In genomic region chr19:8611391-8611883, GRCh38 we compare ENCODE assay signal across 12 cellular contexts. TPM values are rescaled to one million over a fixed set of nuclear protein-coding genes. Genes with fewer than 3 reads are reported as not detected.
DNase-seq lines count a peak whose midpoint lies in the region; ATAC-seq and TF ChIP-seq lines count a peak whose summit lies in the region.
"Had no signal": no experiment of that assay in that cellular context is flagged by ENCODE, and none has a peak within 500 bp of the region (broad histone marks: within the 10 kb centered on the region; RNA-seq: fewer than 3 reads in every experiment).

No MANE protein-coding gene starts in this region.

- peak overlapping the region; percentile 49 for H3K4me3 Mint-ChIP-seq in activated naive CD4-positive, alpha-beta T cell treated with anti-CD3 and anti-CD28 coated beads, Interleukin-2, amount 10 ng/mL, durations not matched to agents 7 days and 5 days

- no peak for TF ChIP-seq POLR2A in uterus (IDR thresholded peaks at IDR 0.05)

- H2BK120ac ChIP-seq in mesendoderm (ENCODE audit: low read depth, low read length): no peak overlapping the region

- H2BK5ac ChIP-seq in mesendoderm (ENCODE audit: low read length): no peak overlapping the region

- WGBS in mesendoderm (ENCODE audit: extremely low coverage, insufficient coverage, low lambda C conversion rate): no CpG with 5 or more reads among the region's 18 CpGs

- H3K36me3 Mint-ChIP-seq in activated naive CD4-positive, alpha-beta T cell treated with anti-CD3 and anti-CD28 coated beads, Interleukin-2, amount 10 ng/mL, durations not matched to agents 7 days and 5 days: peaks cover 9% of the 10 kb centered on the region

- H2AK5ac ChIP-seq in mesendoderm (ENCODE audit: low read length): no peak overlapping the region

- H4K8ac ChIP-seq in mesendoderm (ENCODE audit: low read depth, low read length): no peak overlapping the region

- peak overlapping the region; percentile 6 for H3K56ac ChIP-seq in mesendoderm (ENCODE audit: low read length)

- H3K36me3 ChIP-seq in ascending aorta (no peaks in the 10 kb centered on the region), mesendoderm (ENCODE audit: control insufficient read depth, insufficient read depth, low read length) (no peaks in the 10 kb centered on the region), uterus (no peaks in the 10 kb centered on the region)

- no peak overlapping the region for H3K4me2 ChIP-seq in mesendoderm (ENCODE audit: low read length)

- no peak for DNase-seq in activated naive CD4-positive, alpha-beta T cell treated with anti-CD3 and anti-CD28 coated beads, Interleukin-2, amount 10 ng/mL, durations not matched to agents 7 days and 5 days
- no peak for DNase-seq in activated naive CD4-positive, alpha-beta T cell treated with anti-CD3 and anti-CD28 coated beads, Interleukin-2, amount 50 U/mL, for 16 hours
- DNase-seq in ascending aorta (ENCODE audit: low spot score in 2 of 2) (no peak), mesendoderm (peak; percentile 38), uterus (peak; percentile 31 to 36), NOMO-1 treated with dmso at 0.1 percent for 144 hours (lab: John Stamatoyannopoulos, UW; ENCODE audit: unreplicated experiment) (no peak), SHP77 (lab: John Stamatoyannopoulos, UW) (no peak)
- DNase-seq: NCI-H446; stimulated activated CD4-positive, alpha-beta T cell treated with anti-CD3 and anti-CD28 coated beads, Interleukin-2, amount 100 ng/mL, for 48 hours had no signal

- H3K79me1 ChIP-seq in mesendoderm (ENCODE audit: low read length): peaks cover 18% of the 10 kb centered on the region

- no peak overlapping the region for H3K9ac ChIP-seq in mesendoderm (ENCODE audit: low read length)

- H3K4me1 ChIP-seq in ascending aorta (peaks cover 11 to 30% of the 10 kb centered on the region in 2 donors), mesendoderm (ENCODE audit: control insufficient read depth, low read depth, low read length) (peaks cover 9% of the 10 kb centered on the region), uterus (peaks cover 5 to 15% of the 10 kb centered on the region in 2 donors)

- H3K4me3 ChIP-seq in ascending aorta: no peak overlapping the region
- no peak overlapping the region for H3K4me3 ChIP-seq in mesendoderm (ENCODE audit: low read length)
- H3K4me3 ChIP-seq in uterus: no peak overlapping the region

- H3K27me3 ChIP-seq in ascending aorta (no peaks in the 10 kb centered on the region), mesendoderm (ENCODE audit: insufficient read depth, low read length, poor library complexity) (no peaks in the 10 kb centered on the region), uterus (no peaks in the 10 kb centered on the region)

- H3K27ac ChIP-seq in ascending aorta (peak overlapping the region; percentile 90 to 94), mesendoderm (ENCODE audit: low read depth, low read length) (peak overlapping the region; percentile 59), uterus (peak overlapping the region; percentile 88 to 92)

- CTCF ChIA-PET in activated naive CD4-positive, alpha-beta T cell treated with anti-CD3 and anti-CD28 coated beads, Interleukin-2, amount 10 ng/mL, durations not matched to agents 7 days and 5 days (lab: Charles Lee): no interaction called here

- H3K23ac ChIP-seq in mesendoderm (ENCODE audit: low read length): no peak overlapping the region

- H3K79me2 ChIP-seq in mesendoderm (ENCODE audit: control insufficient read depth, insufficient read depth, low read length): peaks cover 19% of the 10 kb centered on the region

- no peak overlapping the region for H2BK15ac ChIP-seq in mesendoderm (replicated peaks; ENCODE audit: low read depth)

- H3K27me3 Mint-ChIP-seq in activated naive CD4-positive, alpha-beta T cell treated with anti-CD3 and anti-CD28 coated beads, Interleukin-2, amount 10 ng/mL, durations not matched to agents 7 days and 5 days: peaks cover 55% of the 10 kb centered on the region

- intact Hi-C loops in ascending aorta (cut with DNase I) (no loop called here), uterus (cut with DNase I; ENCODE audit: low total_unique reads) (no loop called here)

- no peak for TF ChIP-seq CTCF in ascending aorta (IDR thresholded peaks at IDR 0.05)
- no peak for TF ChIP-seq CTCF in uterus (IDR thresholded peaks at IDR 0.05)

- H4K5ac ChIP-seq in mesendoderm (ENCODE audit: low read length): no peak overlapping the region

- H3K27ac Mint-ChIP-seq in activated naive CD4-positive, alpha-beta T cell treated with anti-CD3 and anti-CD28 coated beads, Interleukin-2, amount 10 ng/mL, durations not matched to agents 7 days and 5 days: no peak overlapping the region

- peak overlapping the region; percentile 56 for H3K4ac ChIP-seq in mesendoderm (ENCODE audit: low read depth, low read length)

- no peak for ATAC-seq in HG03196 (IDR thresholded peaks at IDR 0.05; ENCODE audit: unreplicated experiment)

- peaks cover 30% of the 10 kb centered on the region for H3K4me1 Mint-ChIP-seq in activated naive CD4-positive, alpha-beta T cell treated with anti-CD3 and anti-CD28 coated beads, Interleukin-2, amount 10 ng/mL, durations not matched to agents 7 days and 5 days

- H3K9me3 Mint-ChIP-seq in activated naive CD4-positive, alpha-beta T cell treated with anti-CD3 and anti-CD28 coated beads, Interleukin-2, amount 10 ng/mL, durations not matched to agents 7 days and 5 days: no peaks in the 10 kb centered on the region

- peak overlapping the region; percentile 99 for H3K18ac ChIP-seq in mesendoderm (ENCODE audit: low read length)

- H3K9me3 ChIP-seq in ascending aorta (no peaks in the 10 kb centered on the region), uterus (no peaks in the 10 kb centered on the region)

RNA-seq across cellular contexts. Expression of gene ADAMTS10, which starts 0.9 kb away (rescaled TPM):
- total RNA-seq in ascending aorta (184 TPM), uterus (10 to 100 TPM; 13.2 to 70.4 (median 52.7) TPM)
- polyA plus RNA-seq in mesendoderm (2013, experiment 1 of 2): 7.5 TPM
- polyA plus RNA-seq in mesendoderm (2013, experiment 2 of 2): 8.5 TPM
- polyA plus RNA-seq: CD14-positive monocyte had no signal

RNA-seq across cellular contexts. Expression of gene NFILZ, which starts 19.0 kb away (rescaled TPM):
- total RNA-seq in ascending aorta (not detected), uterus (not detected)
- not detected for polyA plus RNA-seq in mesendoderm (2013, experiment 1 of 2)
- polyA plus RNA-seq in mesendoderm (2013, experiment 2 of 2): not detected
- total RNA-seq: dermis microvascular lymphatic vessel endothelial cell had no signal
- polyA plus RNA-seq: CD14-positive monocyte had no signal

RNA-seq across cellular contexts. Expression of gene MYO1F, which starts 34.2 kb away (rescaled TPM):
- 5.0 TPM for total RNA-seq in ascending aorta
- polyA plus RNA-seq in mesendoderm (2013, experiment 1 of 2): 6.0 TPM
- polyA plus RNA-seq in mesendoderm (2013, experiment 2 of 2): 5.7 TPM
- 10 to 100 TPM in 1 of 4 donors, 1 to 10 TPM in 3; 4.1 to 45.9 (median 7.5) TPM for total RNA-seq in uterus

Comparison
In these comparisons a context has a peak if more than half of its experiments do, and no peak if none do; other contexts are left out.
1. DNase-seq: peak in mesendoderm (single experiment) and uterus (2 of 2); none in activated naive CD4-positive, alpha-beta T cell treated with anti-CD3 and anti-CD28 coated beads, Interleukin-2, amount 10 ng/mL, durations not matched to agents 7 days and 5 days (single experiment), activated naive CD4-positive, alpha-beta T cell treated with anti-CD3 and anti-CD28 coated beads, Interleukin-2, amount 50 U/mL, for 16 hours (single experiment), ascending aorta (0 of 2), NOMO-1 treated with dmso at 0.1 percent for 144 hours (single experiment) and SHP77 (0 of 2).
2. Peak in every context shown above with its lines, with median percentiles within 50 percentile points of each other: H3K27ac ChIP-seq.